13 cellular contexts compared by ENCODE assay signal in the genomic region with DNA sequence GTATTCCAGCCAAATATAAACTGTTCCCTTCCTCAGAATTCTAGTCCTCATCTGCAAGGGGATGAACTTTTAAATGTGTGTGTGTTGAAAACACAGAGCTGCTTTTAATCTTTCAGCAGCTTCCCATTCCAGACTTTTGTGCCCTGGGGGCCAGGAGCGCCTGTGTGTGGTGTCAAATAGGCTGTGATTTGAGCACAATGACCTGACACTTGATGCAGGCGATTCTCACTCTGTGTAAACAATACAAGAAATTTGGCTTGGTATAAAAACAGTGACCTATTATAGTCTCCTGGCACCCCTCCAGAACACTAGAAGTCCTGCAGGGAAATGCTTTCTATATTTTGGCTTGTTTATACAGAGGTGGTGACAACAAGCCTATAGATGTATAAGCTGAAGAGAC.
DNase-seq lines count a peak whose midpoint lies in the region; ATAC-seq and TF ChIP-seq lines count a peak whose summit lies in the region.
"Had no signal": no experiment of that assay in that cellular context is flagged by ENCODE, and none has a peak within 500 bp of the region (broad histone marks: within the 10 kb centered on the region; RNA-seq: fewer than 3 reads in every experiment).

No MANE protein-coding gene starts in this region.

- no peaks in the 10 kb centered on the region for H4K20me1 ChIP-seq in hepatocyte (ENCODE audit: insufficient read depth, poor library complexity, severe bottlenecking)

- no peak overlapping the region for H3K4me3 ChIP-seq in hepatocyte

- no peaks in the 10 kb centered on the region for H3K9me3 Mint-ChIP-seq in Calu3 (ENCODE audit: low read depth, unreplicated experiment)
- no peaks in the 10 kb centered on the region for H3K9me3 Mint-ChIP-seq in activated CD4-positive, alpha-beta memory T cell treated with anti-CD3 and anti-CD28 coated beads, Interleukin-2, amount 10 ng/mL, durations not matched to agents 7 days and 5 days
- H3K9me3 Mint-ChIP-seq: activated naive CD4-positive, alpha-beta T cell treated with anti-CD3 and anti-CD28 coated beads for 36 hours had no signal

- no peak overlapping the region for H3K27ac ChIP-seq in hepatocyte
- H3K27ac ChIP-seq: C4-2B had no signal

- peaks cover 30% of the 10 kb centered on the region for H3K27me3 Mint-ChIP-seq in Calu3 (ENCODE audit: unreplicated experiment)
- peaks cover 2% of the 10 kb centered on the region for H3K27me3 Mint-ChIP-seq in activated CD4-positive, alpha-beta memory T cell treated with anti-CD3 and anti-CD28 coated beads, Interleukin-2, amount 10 ng/mL, durations not matched to agents 7 days and 5 days

- CTCF ChIA-PET in Calu3 (lab: Charles Lee) = no interaction called here
- CTCF ChIA-PET in activated CD4-positive, alpha-beta memory T cell treated with anti-CD3 and anti-CD28 coated beads, Interleukin-2, amount 10 ng/mL, durations not matched to agents 7 days and 5 days (lab: Charles Lee) = no interaction called here

- H3K4me3 Mint-ChIP-seq in Calu3 (ENCODE audit: low read depth, unreplicated experiment) = no peak overlapping the region
- H3K4me3 Mint-ChIP-seq in activated CD4-positive, alpha-beta memory T cell treated with anti-CD3 and anti-CD28 coated beads, Interleukin-2, amount 10 ng/mL, durations not matched to agents 7 days and 5 days = no peak overlapping the region
- H3K4me3 Mint-ChIP-seq: activated naive CD4-positive, alpha-beta T cell treated with anti-CD3 and anti-CD28 coated beads for 36 hours had no signal

- WGBS in hepatocyte (ENCODE audit: low lambda C conversion rate, missing lambda C conversion rate) = 54% methylated on average over 2 of the region's 2 CpGs

- no peaks in the 10 kb centered on the region for H3K36me3 ChIP-seq in hepatocyte (replicated peaks; ENCODE audit: insufficient read depth, low read depth)

- H3K79me2 ChIP-seq in hepatocyte = no peaks in the 10 kb centered on the region

- ATAC-seq in GM21717 (IDR thresholded peaks at IDR 0.05; ENCODE audit: unreplicated experiment) = no peak

- H3K4me1 Mint-ChIP-seq in Calu3 (ENCODE audit: low read depth, unreplicated experiment) = peaks cover 8% of the 10 kb centered on the region
- H3K4me1 Mint-ChIP-seq in activated CD4-positive, alpha-beta memory T cell treated with anti-CD3 and anti-CD28 coated beads, Interleukin-2, amount 10 ng/mL, durations not matched to agents 7 days and 5 days = no peaks in the 10 kb centered on the region

- no peaks in the 10 kb centered on the region for H3K27me3 ChIP-seq in hepatocyte

- no TSS peak for BruUV-seq in Calu3 (replicated peaks; lab: Mats Ljungman, UMichigan)

- DNase-seq in Calu3 (peak; percentile 5), NCI-H1417 (lab: John Stamatoyannopoulos, UW) (peak; percentile 42 to 99 (median 93)), SHP77 (lab: John Stamatoyannopoulos, UW) (peak; percentile 23 to 44), hepatocyte (ENCODE audit: low spot score) (peak; percentile 33), GM10266 (ENCODE audit: extremely low spot score) (no peak)
- no peak for DNase-seq in activated naive CD4-positive, alpha-beta T cell (lab: John Stamatoyannopoulos, UW)
- DNase-seq in activated CD4-positive, alpha-beta memory T cell treated with anti-CD3 and anti-CD28 coated beads, Interleukin-2, amount 10 ng/mL, durations not matched to agents 7 days and 5 days = no peak
- DNase-seq: activated CD4-positive, alpha-beta T cell treated with anti-CD3 and anti-CD28 coated beads for 1 hour; activated naive CD4-positive, alpha-beta T cell treated with anti-CD3 and anti-CD28 coated beads for 36 hours; effector CD8-positive, alpha-beta T cell; SIG-M5 had no signal

- no peak overlapping the region for H2AFZ ChIP-seq in hepatocyte

- intact Hi-C loops in Calu3 (cut with micrococcal nuclease; ENCODE audit: unreplicated experiment) = no loop called here

- TF ChIP-seq CTCF in Calu3 (IDR thresholded peaks at IDR 0.05; ENCODE audit: unreplicated experiment) = no peak
- TF ChIP-seq CTCF in hepatocyte (IDR thresholded peaks at IDR 0.05; ENCODE audit: poor library complexity) = no peak
- TF ChIP-seq CTCF in GM10266 (IDR thresholded peaks at IDR 0.05; ENCODE audit: control insufficient read depth, insufficient read depth, low read depth, missing control alignments) = no peak

- H3K9me3 ChIP-seq in hepatocyte (ENCODE audit: low read depth) = no peaks in the 10 kb centered on the region

- no peak overlapping the region for H3K27ac Mint-ChIP-seq in Calu3 (ENCODE audit: unreplicated experiment)
- H3K27ac Mint-ChIP-seq in activated CD4-positive, alpha-beta memory T cell treated with anti-CD3 and anti-CD28 coated beads, Interleukin-2, amount 10 ng/mL, durations not matched to agents 7 days and 5 days = no peak overlapping the region
- H3K27ac Mint-ChIP-seq: activated naive CD4-positive, alpha-beta T cell treated with anti-CD3 and anti-CD28 coated beads for 36 hours had no signal

- no peaks in the 10 kb centered on the region for H3K4me1 ChIP-seq in hepatocyte (ENCODE audit: insufficient read depth)

- H3K36me3 Mint-ChIP-seq in Calu3 (ENCODE audit: insufficient read depth, unreplicated experiment) = no peaks in the 10 kb centered on the region
- H3K36me3 Mint-ChIP-seq in activated CD4-positive, alpha-beta memory T cell treated with anti-CD3 and anti-CD28 coated beads, Interleukin-2, amount 10 ng/mL, durations not matched to agents 7 days and 5 days (ENCODE audit: low read depth) = no peaks in the 10 kb centered on the region

- no peak overlapping the region for H3K4me2 ChIP-seq in hepatocyte

- no peaks in the 10 kb centered on the region for H3K9me2 ChIP-seq in hepatocyte (replicated peaks; ENCODE audit: insufficient read depth)

- POLR2A ChIA-PET in activated CD4-positive, alpha-beta memory T cell treated with anti-CD3 and anti-CD28 coated beads, Interleukin-2, amount 10 ng/mL, durations not matched to agents 7 days and 5 days (lab: Charles Lee) = no interaction called here

Comparison
In these comparisons a context has a peak if more than half of its experiments do, and no peak if none do; other contexts are left out.
1. DNase-seq: peak in Calu3 (single experiment), NCI-H1417 (3 of 3), SHP77 (2 of 2) and hepatocyte (single experiment); none in GM10266 (single experiment), activated naive CD4-positive, alpha-beta T cell (0 of 4) and activated CD4-positive, alpha-beta memory T cell treated with anti-CD3 and anti-CD28 coated beads, Interleukin-2, amount 10 ng/mL, durations not matched to agents 7 days and 5 days (single experiment).